In the genomic region with DNA sequence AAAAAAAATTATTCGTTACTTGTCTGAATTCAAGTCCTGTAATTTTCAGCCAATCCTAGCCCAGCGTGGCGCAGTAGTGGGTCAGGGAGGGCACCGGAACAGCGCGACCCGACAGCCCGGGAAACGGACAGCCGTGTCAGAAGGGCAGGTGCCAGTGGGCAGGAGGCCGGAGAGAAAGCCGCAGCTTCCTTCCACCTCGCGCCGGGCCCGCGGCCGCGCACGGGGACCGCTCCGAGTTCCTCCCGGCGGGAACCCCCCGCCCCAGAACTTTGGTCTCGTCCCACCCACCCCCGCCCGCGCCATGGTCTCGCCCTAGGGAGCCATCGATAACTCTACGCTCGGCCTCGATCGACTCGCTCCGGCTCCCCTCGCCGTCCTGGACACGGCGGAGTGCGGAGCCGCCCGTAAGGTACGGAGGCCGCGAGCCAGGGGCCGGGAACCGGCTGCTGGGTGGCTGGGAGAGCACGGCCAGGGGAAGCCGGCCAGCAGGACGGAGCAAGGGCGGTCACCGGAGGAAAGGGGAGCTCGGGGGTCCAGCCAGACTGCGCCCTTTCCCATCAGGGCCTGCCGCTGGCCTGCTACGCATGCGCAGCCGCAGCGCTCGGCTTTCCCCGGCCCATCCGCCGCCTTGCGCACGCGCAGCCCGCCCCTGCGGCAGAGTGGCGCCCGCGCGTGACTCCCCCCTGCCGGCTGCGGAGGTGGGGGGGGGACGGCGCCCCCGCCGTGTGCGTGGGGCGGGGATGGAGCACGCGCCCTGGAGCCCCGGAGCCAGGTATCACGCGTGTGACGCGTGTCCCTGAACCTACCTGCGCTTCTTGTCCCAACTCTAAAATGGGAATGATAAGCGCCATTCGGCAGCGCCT, we compare ENCODE assay signal across 1 cellular context.
TF ChIP-seq lines count a peak whose summit lies in the region.

A gene with protein sequence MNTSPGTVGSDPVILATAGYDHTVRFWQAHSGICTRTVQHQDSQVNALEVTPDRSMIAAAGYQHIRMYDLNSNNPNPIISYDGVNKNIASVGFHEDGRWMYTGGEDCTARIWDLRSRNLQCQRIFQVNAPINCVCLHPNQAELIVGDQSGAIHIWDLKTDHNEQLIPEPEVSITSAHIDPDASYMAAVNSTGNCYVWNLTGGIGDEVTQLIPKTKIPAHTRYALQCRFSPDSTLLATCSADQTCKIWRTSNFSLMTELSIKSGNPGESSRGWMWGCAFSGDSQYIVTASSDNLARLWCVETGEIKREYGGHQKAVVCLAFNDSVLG (plus strand): TSS at position 351 of the 863 bp plus-strand sequence. CDS start 632 bp downstream, outside the sequence.

TF ChIP-seq in SK-N-SH, 30 proteins besides CTCF, POLR2A, EP300 and RAD21 (continued from another document):
- TF ChIP-seq, protein P1, sequence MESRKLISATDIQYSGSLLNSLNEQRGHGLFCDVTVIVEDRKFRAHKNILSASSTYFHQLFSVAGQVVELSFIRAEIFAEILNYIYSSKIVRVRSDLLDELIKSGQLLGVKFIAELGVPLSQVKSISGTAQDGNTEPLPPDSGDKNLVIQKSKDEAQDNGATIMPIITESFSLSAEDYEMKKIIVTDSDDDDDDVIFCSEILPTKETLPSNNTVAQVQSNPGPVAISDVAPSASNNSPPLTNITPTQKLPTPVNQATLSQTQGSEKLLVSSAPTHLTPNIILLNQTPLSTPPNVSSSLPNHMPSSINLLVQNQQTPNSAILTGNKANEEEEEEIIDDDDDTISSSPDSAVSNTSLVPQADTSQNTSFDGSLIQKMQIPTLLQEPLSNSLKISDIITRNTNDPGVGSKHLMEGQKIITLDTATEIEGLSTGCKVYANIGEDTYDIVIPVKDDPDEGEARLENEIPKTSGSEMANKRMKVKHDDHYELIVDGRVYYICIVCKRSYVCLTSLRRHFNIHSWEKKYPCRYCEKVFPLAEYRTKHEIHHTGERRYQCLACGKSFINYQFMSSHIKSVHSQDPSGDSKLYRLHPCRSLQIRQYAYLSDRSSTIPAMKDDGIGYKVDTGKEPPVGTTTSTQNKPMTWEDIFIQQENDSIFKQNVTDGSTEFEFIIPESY (IDR thresholded peaks at IDR 0.05; ENCODE audit: borderline replicate concordance, low read depth), result no peak
- TF ChIP-seq YY1 (IDR thresholded peaks at IDR 0.05; ENCODE audit: low read depth) (peak; percentile 79), CHD2 (IDR thresholded peaks at IDR 0.05; ENCODE audit: low read length, partially characterized antibody) (peak; percentile 37), FOXM1 (IDR thresholded peaks at IDR 0.05; ENCODE audit: low read depth) (no peak), TAF1 (IDR thresholded peaks at IDR 0.05; ENCODE audit: borderline replicate concordance, low read depth, low read length) (peak; percentile 90), ELF1 (IDR thresholded peaks at IDR 0.05) (no peak), JUND (IDR thresholded peaks at IDR 0.05) (no peak), MXI1 (IDR thresholded peaks at IDR 0.05; ENCODE audit: low read depth, low read length) (peak; percentile 87)
- TF ChIP-seq, protein P2, sequence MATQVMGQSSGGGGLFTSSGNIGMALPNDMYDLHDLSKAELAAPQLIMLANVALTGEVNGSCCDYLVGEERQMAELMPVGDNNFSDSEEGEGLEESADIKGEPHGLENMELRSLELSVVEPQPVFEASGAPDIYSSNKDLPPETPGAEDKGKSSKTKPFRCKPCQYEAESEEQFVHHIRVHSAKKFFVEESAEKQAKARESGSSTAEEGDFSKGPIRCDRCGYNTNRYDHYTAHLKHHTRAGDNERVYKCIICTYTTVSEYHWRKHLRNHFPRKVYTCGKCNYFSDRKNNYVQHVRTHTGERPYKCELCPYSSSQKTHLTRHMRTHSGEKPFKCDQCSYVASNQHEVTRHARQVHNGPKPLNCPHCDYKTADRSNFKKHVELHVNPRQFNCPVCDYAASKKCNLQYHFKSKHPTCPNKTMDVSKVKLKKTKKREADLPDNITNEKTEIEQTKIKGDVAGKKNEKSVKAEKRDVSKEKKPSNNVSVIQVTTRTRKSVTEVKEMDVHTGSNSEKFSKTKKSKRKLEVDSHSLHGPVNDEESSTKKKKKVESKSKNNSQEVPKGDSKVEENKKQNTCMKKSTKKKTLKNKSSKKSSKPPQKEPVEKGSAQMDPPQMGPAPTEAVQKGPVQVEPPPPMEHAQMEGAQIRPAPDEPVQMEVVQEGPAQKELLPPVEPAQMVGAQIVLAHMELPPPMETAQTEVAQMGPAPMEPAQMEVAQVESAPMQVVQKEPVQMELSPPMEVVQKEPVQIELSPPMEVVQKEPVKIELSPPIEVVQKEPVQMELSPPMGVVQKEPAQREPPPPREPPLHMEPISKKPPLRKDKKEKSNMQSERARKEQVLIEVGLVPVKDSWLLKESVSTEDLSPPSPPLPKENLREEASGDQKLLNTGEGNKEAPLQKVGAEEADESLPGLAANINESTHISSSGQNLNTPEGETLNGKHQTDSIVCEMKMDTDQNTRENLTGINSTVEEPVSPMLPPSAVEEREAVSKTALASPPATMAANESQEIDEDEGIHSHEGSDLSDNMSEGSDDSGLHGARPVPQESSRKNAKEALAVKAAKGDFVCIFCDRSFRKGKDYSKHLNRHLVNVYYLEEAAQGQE (IDR thresholded peaks at IDR 0.05; ENCODE audit: low read depth, low read length), result peak; percentile 0; the same call in 1 of the 2 replicates
TF ChIP-seq in SK-N-SH: peak in this region for 8.
